Comparison of ENCODE assay signal across 8 cellular contexts in genomic region chr10:95290801-95291633, GRCh38. TPM values are rescaled to one million over a fixed set of nuclear protein-coding genes. Genes with fewer than 3 reads are reported as not detected.
DNase-seq lines count a peak whose midpoint lies in the region; ATAC-seq and TF ChIP-seq lines count a peak whose summit lies in the region.

PDLIM1 (minus strand) TSS chr10:95291003; CDS start chr10:95290915, 88 bp downstream.

- H3K9me3 ChIP-seq in T-helper 17 cell (ENCODE audit: control insufficient read depth, low read length, poor library complexity, severe bottlenecking) (no peaks in the 10 kb centered on the region), colonic mucosa (no peaks in the 10 kb centered on the region)

- DNase-seq in T-helper 17 cell (peak in 2 of 3 donors; percentile 9 to 17), colonic mucosa (peak; percentile 86), left lobe of liver (ENCODE audit: low spot score) (peak; percentile 86), NCI-H524 treated with DMSO at 0.1 percent for 48 hours (lab: John Stamatoyannopoulos, UW) (no peak)
- DNase-seq in stimulated activated naive B cell treated with anti-CD40 and anti-IgM and Interleukin-4, amounts not matched to agents 10 μg/mL and 1 μg/mL and 100 μg/mL, for 72 hours = peak; percentile 67

- H3K36me3 ChIP-seq in colonic mucosa = no peaks in the 10 kb centered on the region

- H3K9me3 Mint-ChIP-seq in IgD-negative memory B cell = no peaks in the 10 kb centered on the region
- peaks cover 0 to 4% of the 10 kb centered on the region in 2 donors for H3K9me3 Mint-ChIP-seq in stimulated activated naive B cell treated with anti-CD40 and anti-IgM and Interleukin-4, amounts not matched to agents 10 μg/mL and 1 μg/mL and 100 μg/mL, for 72 hours

- peak within 1 kb of the TSS; percentile 60 for H3K4me3 ChIP-seq in colonic mucosa

- intact Hi-C loops in colonic mucosa (cut with DNase I) = no loop called here

- TF ChIP-seq CTCF in colonic mucosa (IDR thresholded peaks at IDR 0.05) = no peak

- peak; percentile 72 for TF ChIP-seq POLR2A in GM10847 (IDR thresholded peaks at IDR 0.05; ENCODE audit: extremely low read depth, insufficient read length)

- ATAC-seq in GM21717 (IDR thresholded peaks at IDR 0.05; ENCODE audit: unreplicated experiment) = peak; percentile 34
- peak; percentile 78 for ATAC-seq in T-helper 17 cell
- peak; percentile 90 for ATAC-seq in left lobe of liver
- ATAC-seq in stimulated activated naive B cell treated with anti-CD40 and anti-IgM and Interleukin-4, amounts not matched to agents 10 μg/mL and 1 μg/mL and 100 μg/mL, for 72 hours (replicated peaks) = peak; percentile 68 to 73

- no peaks in the 10 kb centered on the region for H3K27me3 ChIP-seq in colonic mucosa

- H3K4me3 Mint-ChIP-seq in IgD-negative memory B cell (peak within 1 kb of the TSS; percentile 78 to 95 (median 94)), T-helper 17 cell (peak within 1 kb of the TSS; percentile 81)
- peak within 1 kb of the TSS; percentile 91 to 96 for H3K4me3 Mint-ChIP-seq in stimulated activated naive B cell treated with anti-CD40 and anti-IgM and Interleukin-4, amounts not matched to agents 10 μg/mL and 1 μg/mL and 100 μg/mL, for 72 hours

- peak within 1 kb of the TSS; percentile 89 for H3K27ac ChIP-seq in colonic mucosa

- no peaks in the 10 kb centered on the region for H3K27me3 Mint-ChIP-seq in IgD-negative memory B cell
- H3K27me3 Mint-ChIP-seq in T-helper 17 cell = peaks cover 67% of the 10 kb centered on the region
- H3K27me3 Mint-ChIP-seq in stimulated activated naive B cell treated with anti-CD40 and anti-IgM and Interleukin-4, amounts not matched to agents 10 μg/mL and 1 μg/mL and 100 μg/mL, for 72 hours = no peaks in the 10 kb centered on the region

- H3K4me1 Mint-ChIP-seq in IgD-negative memory B cell (peaks cover 66 to 73% (median 67%) of the 10 kb centered on the region in 3 donors), T-helper 17 cell (peaks cover 19% of the 10 kb centered on the region)
- peaks cover 64 to 87% of the 10 kb centered on the region in 2 donors for H3K4me1 Mint-ChIP-seq in stimulated activated naive B cell treated with anti-CD40 and anti-IgM and Interleukin-4, amounts not matched to agents 10 μg/mL and 1 μg/mL and 100 μg/mL, for 72 hours

- H3K9ac ChIP-seq in colonic mucosa (ENCODE audit: low read depth in 2 of 2, low read length in 2 of 2) = peak within 1 kb of the TSS; percentile 95 to 98

- peaks cover 15% of the 10 kb centered on the region for H3K4me1 ChIP-seq in colonic mucosa

- H3K36me3 Mint-ChIP-seq in IgD-negative memory B cell = peaks cover 2% of the 10 kb centered on the region
- peaks cover 5% of the 10 kb centered on the region for H3K36me3 Mint-ChIP-seq in T-helper 17 cell (ENCODE audit: low read depth)
- H3K36me3 Mint-ChIP-seq in stimulated activated naive B cell treated with anti-CD40 and anti-IgM and Interleukin-4, amounts not matched to agents 10 μg/mL and 1 μg/mL and 100 μg/mL, for 72 hours = peaks cover 2 to 4% of the 10 kb centered on the region in 2 donors

- H3K27ac Mint-ChIP-seq in IgD-negative memory B cell (peak within 1 kb of the TSS; percentile 93 to 99 (median 98)), T-helper 17 cell (no peak within 1 kb of the TSS)
- H3K27ac Mint-ChIP-seq in stimulated activated naive B cell treated with anti-CD40 and anti-IgM and Interleukin-4, amounts not matched to agents 10 μg/mL and 1 μg/mL and 100 μg/mL, for 72 hours = peak within 1 kb of the TSS; percentile 95

RNA-seq across cellular contexts. Expression of gene PDLIM1, which starts in this region (rescaled TPM):
- polyA plus RNA-seq in IgD-negative memory B cell = 357 TPM
- total RNA-seq in T-helper 17 cell = 10 to 100 TPM in 1 of 2 donors, 1 to 10 TPM in 1; 8.3 to 44.4 TPM
- total RNA-seq in colonic mucosa = 100 to 1,000 TPM; 246 to 433 TPM
- total RNA-seq in left lobe of liver = 67.1 TPM

Comparison
In these comparisons a context has a peak if more than half of its experiments do, and no peak if none do; other contexts are left out.
1. ATAC-seq: peak in every context shown above with its lines; median percentile 90 in left lobe of liver; 78 in T-helper 17 cell; 70 in stimulated activated naive B cell treated with anti-CD40 and anti-IgM and Interleukin-4, amounts not matched to agents 10 μg/mL and 1 μg/mL and 100 μg/mL, for 72 hours; 34 in GM21717.